Comparison of ENCODE assay signal across 8 cellular contexts in the genomic region with DNA sequence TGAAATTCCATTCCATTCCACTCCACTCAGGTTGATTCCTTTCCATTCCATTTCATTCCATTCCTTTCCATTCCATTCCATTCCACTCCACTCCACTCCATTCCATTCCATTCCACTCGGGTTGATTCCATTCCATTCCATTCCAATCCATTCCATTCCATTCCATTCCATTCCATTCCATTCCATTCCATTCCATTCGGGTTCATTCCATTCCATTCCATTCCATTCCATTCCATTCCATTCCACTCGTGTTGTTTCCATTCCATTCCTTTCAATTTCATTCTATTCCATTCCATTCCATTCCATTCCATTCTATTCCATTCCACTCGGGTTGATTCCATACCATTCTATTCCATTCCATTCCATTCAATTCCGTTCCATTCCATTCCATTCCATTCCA.
DNase-seq lines count a peak whose midpoint lies in the region; ATAC-seq, FAIRE-seq and TF ChIP-seq lines count a peak whose summit lies in the region.
"Not testable (repeated sequence)": the region's sequence is repeated elsewhere in the genome, so short reads cannot be mapped to it uniquely, and the experiment has no call there.

No MANE protein-coding gene starts in this region.

- not testable (repeated sequence) for H3K4me2 ChIP-seq in DND-41 (ENCODE audit: insufficient read depth, low read length)

- not testable (repeated sequence) for H3K79me2 ChIP-seq in DND-41 (ENCODE audit: insufficient read depth, low read length)

- H3K36me3 ChIP-seq in DND-41 (ENCODE audit: insufficient read depth, low read length); pancreas: not testable (repeated sequence)

- intact Hi-C loops in Right ventricle myocardium inferior (cut with DNase I); pancreas (cut with DNase I): not testable (repeated sequence)

- not testable (repeated sequence) for H3K27me3 ChIP-seq in DND-41 (ENCODE audit: insufficient read depth, low read length, poor library complexity); pancreas

- FAIRE-seq in pancreas (lab: Jason Lieb, UNC), result not testable (repeated sequence)

- not testable (repeated sequence) for H3K27me3 Mint-ChIP-seq in T-helper 17 cell

- not testable (repeated sequence) for H3K27ac ChIP-seq in DND-41 (ENCODE audit: low read length); pancreas

- not testable (repeated sequence) for H2AFZ ChIP-seq in DND-41 (ENCODE audit: low read depth, low read length)

- peak; percentile 55; the same call in 2 of the 3 replicates for ATAC-seq in DND-41 (ENCODE audit: insufficient read depth, low read depth)
- ATAC-seq in GM19328 (IDR thresholded peaks at IDR 0.05; ENCODE audit: unreplicated experiment), result peak; percentile 49
- ATAC-seq in GM21717 (IDR thresholded peaks at IDR 0.05; ENCODE audit: unreplicated experiment), result peak; percentile 54
- peak; percentile 42 for ATAC-seq in HG02943 (IDR thresholded peaks at IDR 0.05; ENCODE audit: low read depth, unreplicated experiment)
- peak; percentile 52 for ATAC-seq in HG03432 (IDR thresholded peaks at IDR 0.05; ENCODE audit: unreplicated experiment)
- peak; percentile 59 for ATAC-seq in T-helper 17 cell
- ATAC-seq in Right ventricle myocardium inferior, result peak; percentile 71
- peak; percentile 61 to 73 (median 65) for ATAC-seq in pancreas

- not testable (repeated sequence) for H3K4me1 Mint-ChIP-seq in T-helper 17 cell

- H3K4me1 ChIP-seq in DND-41 (ENCODE audit: insufficient read depth, low read length); pancreas: not testable (repeated sequence)

- DNase-seq in DND-41; T-helper 17 cell; Right ventricle myocardium inferior (ENCODE audit: missing footprints); pancreas: not testable (repeated sequence)

- H3K4me3 ChIP-seq in DND-41 (ENCODE audit: low read depth in 1 of 2, low read length in 2 of 2); pancreas: not testable (repeated sequence)

- not testable (repeated sequence) for H3K27ac Mint-ChIP-seq in T-helper 17 cell

- H3K9me3 ChIP-seq in DND-41 (ENCODE audit: insufficient read depth, low read length, severe bottlenecking) (peaks cover 48% of the 10 kb centered on the region), T-helper 17 cell (ENCODE audit: control insufficient read depth, low read length, poor library complexity, severe bottlenecking) (peaks cover 27% of the 10 kb centered on the region)
- H3K9me3 ChIP-seq in pancreas, result not testable (repeated sequence)

- not testable (repeated sequence) for H4K20me1 ChIP-seq in DND-41 (ENCODE audit: insufficient read depth, low read length)

- H3K36me3 Mint-ChIP-seq in T-helper 17 cell (ENCODE audit: low read depth), result peaks cover 12% of the 10 kb centered on the region

- H3K9ac ChIP-seq in DND-41 (ENCODE audit: low read depth, low read length), result not testable (repeated sequence)

- WGBS in pancreas, 2 donors, result 39 to 48% methylated on average over 5 of the region's 5 CpGs

- not testable (repeated sequence) for TF ChIP-seq CTCF in DND-41 (IDR thresholded peaks at IDR 0.05; ENCODE audit: borderline replicate concordance, extremely low read depth, low read length, poor library complexity, severe bottlenecking); pancreas (IDR thresholded peaks at IDR 0.05)

- H3K4me3 Mint-ChIP-seq in T-helper 17 cell, result not testable (repeated sequence)
